19 cellular contexts compared by ENCODE assay signal in genomic region chr7:76390092-76390491, GRCh38. TPM values are rescaled to one million over a fixed set of nuclear protein-coding genes. Genes with fewer than 3 reads are reported as not detected.
DNase-seq lines count a peak whose midpoint lies in the region; ATAC-seq and TF ChIP-seq lines count a peak whose summit lies in the region.
"Had no signal": no experiment of that assay in that cellular context is flagged by ENCODE, and none has a peak within 500 bp of the region (broad histone marks: within the 10 kb centered on the region; RNA-seq: fewer than 3 reads in every experiment).

No MANE protein-coding gene starts in this region.

- H3K36me3 ChIP-seq in MM.1S (replicated peaks; ENCODE audit: insufficient read depth, low read length): no peaks in the 10 kb centered on the region
- H3K36me3 ChIP-seq in iPS-20b (ENCODE audit: insufficient read depth, low read depth, low read length): no peaks in the 10 kb centered on the region
- H3K36me3 ChIP-seq in skeletal muscle tissue (ENCODE audit: control insufficient read depth in 3 of 3, insufficient read depth in 3 of 3, low read length in 3 of 3): no peaks in the 10 kb centered on the region

- no peak overlapping the region for H3K4me2 ChIP-seq in MM.1S (ENCODE audit: low read depth, low read length)
- H3K4me2 ChIP-seq: KMS-11 had no signal

- H3K4me3 ChIP-seq in MM.1S (ENCODE audit: low read length) (no peak overlapping the region), iPS-20b (ENCODE audit: low read length) (no peak overlapping the region), skeletal muscle tissue (ENCODE audit: low read length in 3 of 3) (no peak overlapping the region)
- H3K4me3 ChIP-seq: GM12878, GM23248 had no signal

- CTCF ChIA-PET in activated CD4-positive, alpha-beta T cell treated with anti-CD3 and anti-CD28 coated beads for 36 hours (lab: Charles Lee): no interaction called here

- H3K9me3 Mint-ChIP-seq in activated CD4-positive, alpha-beta T cell treated with anti-CD3 and anti-CD28 coated beads, Interleukin-2, amount 10 ng/mL, durations not matched to agents 24 days and 14 days: no peaks in the 10 kb centered on the region
- H3K9me3 Mint-ChIP-seq in activated CD4-positive, alpha-beta T cell treated with anti-CD3 and anti-CD28 coated beads for 36 hours (ENCODE audit: low read depth): no peaks in the 10 kb centered on the region

- H3K9me2 ChIP-seq in MM.1S (replicated peaks; ENCODE audit: insufficient read depth, low read length): no peaks in the 10 kb centered on the region

- H3K36me3 Mint-ChIP-seq in activated CD4-positive, alpha-beta T cell treated with anti-CD3 and anti-CD28 coated beads, Interleukin-2, amount 10 ng/mL, durations not matched to agents 24 days and 14 days (ENCODE audit: low read depth): no peaks in the 10 kb centered on the region
- H3K36me3 Mint-ChIP-seq in activated CD4-positive, alpha-beta T cell treated with anti-CD3 and anti-CD28 coated beads for 36 hours (ENCODE audit: low read depth): no peaks in the 10 kb centered on the region

- H3K4me3 Mint-ChIP-seq in activated CD4-positive, alpha-beta T cell treated with anti-CD3 and anti-CD28 coated beads, Interleukin-2, amount 10 ng/mL, durations not matched to agents 24 days and 14 days: no peak overlapping the region
- H3K4me3 Mint-ChIP-seq in activated CD4-positive, alpha-beta T cell treated with anti-CD3 and anti-CD28 coated beads for 36 hours: no peak overlapping the region

- H3K27me3 Mint-ChIP-seq in activated CD4-positive, alpha-beta T cell treated with anti-CD3 and anti-CD28 coated beads, Interleukin-2, amount 10 ng/mL, durations not matched to agents 24 days and 14 days: no peaks in the 10 kb centered on the region
- H3K27me3 Mint-ChIP-seq in activated CD4-positive, alpha-beta T cell treated with anti-CD3 and anti-CD28 coated beads for 36 hours: no peaks in the 10 kb centered on the region

- POLR2A ChIA-PET in activated CD4-positive, alpha-beta T cell treated with anti-CD3 and anti-CD28 coated beads for 36 hours (lab: Charles Lee): no interaction called here

- H3K27ac ChIP-seq in MM.1S (ENCODE audit: low read length) (peak overlapping the region; percentile 86; the same call in 1 of the 2 replicates), iPS-20b (ENCODE audit: low read length) (no peak overlapping the region), skeletal muscle tissue (ENCODE audit: low read depth, low read length) (peak overlapping the region; percentile 33)
- H3K27ac ChIP-seq: GM23248, KMS-11 had no signal

- ATAC-seq in activated CD4-positive, alpha-beta T cell treated with anti-CD3 and anti-CD28 coated beads for 36 hours: no peak
- ATAC-seq in HG03571 (IDR thresholded peaks at IDR 0.05; ENCODE audit: unreplicated experiment): no peak
- ATAC-seq: GM12878, HCT116, Panc1 had no signal

- H3K9ac ChIP-seq in MM.1S (ENCODE audit: low read length) (no peak overlapping the region), iPS-20b (ENCODE audit: low read depth, low read length) (0 out of 2 replicates have a peak overlapping the region, but pooled peaks have one; percentile 56), skeletal muscle tissue (ENCODE audit: low read depth in 1 of 3, low read length in 3 of 3) (no peak overlapping the region)
- H3K9ac ChIP-seq: GM23248, KMS-11 had no signal

- H3K27me3 ChIP-seq in MM.1S (replicated peaks; ENCODE audit: insufficient read depth, low read length) (no peaks in the 10 kb centered on the region), iPS-20b (ENCODE audit: insufficient read depth, low read length) (no peaks in the 10 kb centered on the region; the same call in 1 of the 2 replicates), skeletal muscle tissue (ENCODE audit: control insufficient read depth in 3 of 3, insufficient read depth in 3 of 3, low read length in 3 of 3) (no peaks in the 10 kb centered on the region)

- peaks cover 16% of the 10 kb centered on the region for H3K4me1 Mint-ChIP-seq in activated CD4-positive, alpha-beta T cell treated with anti-CD3 and anti-CD28 coated beads, Interleukin-2, amount 10 ng/mL, durations not matched to agents 24 days and 14 days
- H3K4me1 Mint-ChIP-seq in activated CD4-positive, alpha-beta T cell treated with anti-CD3 and anti-CD28 coated beads for 36 hours: peaks cover 12% of the 10 kb centered on the region

- no peaks in the 10 kb centered on the region for H4K20me1 ChIP-seq in MM.1S (ENCODE audit: insufficient read depth, low read length)

- peak overlapping the region; percentile 15 for H3K27ac Mint-ChIP-seq in activated CD4-positive, alpha-beta T cell treated with anti-CD3 and anti-CD28 coated beads, Interleukin-2, amount 10 ng/mL, durations not matched to agents 24 days and 14 days
- H3K27ac Mint-ChIP-seq in activated CD4-positive, alpha-beta T cell treated with anti-CD3 and anti-CD28 coated beads for 36 hours: no peak overlapping the region

- H3K4me1 ChIP-seq in MM.1S (ENCODE audit: low read length) (peaks cover 19% of the 10 kb centered on the region), iPS-20b (ENCODE audit: insufficient read depth, low read length) (peaks cover 8% of the 10 kb centered on the region; the same call in 1 of the 2 replicates), skeletal muscle tissue (ENCODE audit: control insufficient read depth in 3 of 3, insufficient read depth in 3 of 3, low read length in 3 of 3) (peaks cover 17 to 25% (median 19%) of the 10 kb centered on the region in 3 donors)

- intact Hi-C loops in activated CD4-positive, alpha-beta T cell treated with anti-CD3 and anti-CD28 coated beads, Interleukin-2, amount 10 ng/mL, durations not matched to agents 24 days and 14 days (cut with micrococcal nuclease): no loop called here
- intact Hi-C loops in activated CD4-positive, alpha-beta T cell treated with anti-CD3 and anti-CD28 coated beads for 36 hours (cut with DNase I, micrococcal nuclease): loop anchor here in 1 of 2 experiments (5.0 kb wide), 1 partner anchor 1407 kb away; the partner anchor contains the start of genes PHTF2 and TMEM60

- no peak for TF ChIP-seq CTCF in MM.1S (IDR thresholded peaks at IDR 0.05; ENCODE audit: low read length)

- no peaks in the 10 kb centered on the region for H3K9me3 ChIP-seq in MM.1S (replicated peaks; ENCODE audit: insufficient read depth, low read length)
- no peaks in the 10 kb centered on the region for H3K9me3 ChIP-seq in iPS-20b (ENCODE audit: insufficient read depth, low read depth, low read length)
- no peaks in the 10 kb centered on the region for H3K9me3 ChIP-seq in skeletal muscle tissue (ENCODE audit: control insufficient read depth in 3 of 3, low read length in 3 of 3)

- no peaks in the 10 kb centered on the region for H3K79me2 ChIP-seq in MM.1S (ENCODE audit: low read length)

- peaks cover 4% of the 10 kb centered on the region; the same call in 1 of the 2 replicates for H3F3A ChIP-seq in MM.1S (ENCODE audit: insufficient read depth, low read length)

- no peak overlapping the region for H2AFZ ChIP-seq in MM.1S (ENCODE audit: low read length)

- no peak for DNase-seq in activated CD4-positive, alpha-beta T cell treated with anti-CD3 and anti-CD28 coated beads, Interleukin-2, amount 10 ng/mL, durations not matched to agents 24 days and 14 days
- no peak for DNase-seq in activated CD4-positive, alpha-beta T cell treated with anti-CD3 and anti-CD28 coated beads for 36 hours
- DNase-seq in MM.1S (no peak), DMS53 treated with DMSO at 0.1 percent for 48 hours (lab: John Stamatoyannopoulos, UW; ENCODE audit: unreplicated experiment) (no peak)
- DNase-seq in central memory CD4-positive, alpha-beta T cell: no peak
- DNase-seq: GDM1, GM23248, NCI-H1048, NCI-H146, NCI-H2081, NCI-H524 treated with DMSO at 0.1 percent for 48 hours, Right ventricle myocardium superior had no signal

RNA-seq across cellular contexts. Expression of gene SSC4D, which starts 19.4 kb away (rescaled TPM):
- total RNA-seq in activated CD4-positive, alpha-beta T cell treated with anti-CD3 and anti-CD28 coated beads, Interleukin-2, amount 10 ng/mL, durations not matched to agents 24 days and 14 days: 0.77 and 0.80 TPM in 2 replicates
- under 1 TPM; 0.79 to 0.91 TPM for total RNA-seq in activated CD4-positive, alpha-beta T cell treated with anti-CD3 and anti-CD28 coated beads for 36 hours
- total RNA-seq in skeletal muscle tissue: 1.0 TPM

RNA-seq across cellular contexts. Expression of gene YWHAG, which starts 31.3 kb away (rescaled TPM):
- 183 and 185 TPM in 2 replicates for total RNA-seq in activated CD4-positive, alpha-beta T cell treated with anti-CD3 and anti-CD28 coated beads, Interleukin-2, amount 10 ng/mL, durations not matched to agents 24 days and 14 days
- 100 to 1,000 TPM; 140 to 144 TPM for total RNA-seq in activated CD4-positive, alpha-beta T cell treated with anti-CD3 and anti-CD28 coated beads for 36 hours
- 86.1 TPM for total RNA-seq in skeletal muscle tissue

RNA-seq across cellular contexts. Expression of gene ZP3, which starts 34.7 kb away (rescaled TPM):
- total RNA-seq in activated CD4-positive, alpha-beta T cell treated with anti-CD3 and anti-CD28 coated beads, Interleukin-2, amount 10 ng/mL, durations not matched to agents 24 days and 14 days: 7.4 and 7.5 TPM in 2 replicates
- 1 to 10 TPM; 7.0 to 7.9 TPM for total RNA-seq in activated CD4-positive, alpha-beta T cell treated with anti-CD3 and anti-CD28 coated beads for 36 hours
- total RNA-seq in skeletal muscle tissue: not detected
- total RNA-seq: Right ventricle myocardium superior had no signal
